ENCODE assay signal across 8 cellular contexts in genomic region chr20:62376112-62377063, GRCh38. TPM values are rescaled to one million over a fixed set of nuclear protein-coding genes. Genes with fewer than 3 reads are reported as not detected.
DNase-seq lines count a peak whose midpoint lies in the region; ATAC-seq, FAIRE-seq and TF ChIP-seq lines count a peak whose summit lies in the region.

No MANE protein-coding gene starts in this region.

- peaks cover 5% of the 10 kb centered on the region for H3K9me1 ChIP-seq in keratinocyte (ENCODE audit: control insufficient read depth, extremely low read depth, insufficient read depth, low read length)

- no peak for TF ChIP-seq POLR2A in spleen (IDR thresholded peaks at IDR 0.05)

- in situ Hi-C loops in mammary epithelial cell (cut with MboI; ENCODE audit: low sequenced_read_pairs in 2 of 2): loop anchor here in 1 of 2 donors (25.0 kb wide), 1 partner anchor 236 kb away; no protein-coding TSS in a partner anchor

- intact Hi-C loops in mammary epithelial cell (cut with micrococcal nuclease): no loop called here
- intact Hi-C loops in spleen (cut with DNase I; ENCODE audit: low total_unique reads): no loop called here

- H3K27me3 ChIP-seq in mammary epithelial cell (ENCODE audit: insufficient read depth, low read length): no peaks in the 10 kb centered on the region
- no peaks in the 10 kb centered on the region for H3K27me3 ChIP-seq in keratinocyte (ENCODE audit: control insufficient read depth, extremely low read depth, insufficient read depth, low read length)
- H3K27me3 ChIP-seq in spleen (replicated peaks in 1 of 7): peaks cover 0 to 13% (median 0%) of the 10 kb centered on the region in 7 donors

- peak; percentile 14 to 63 for TF ChIP-seq CTCF in mammary epithelial cell (conservative IDR thresholded peaks at IDR 0.05 in 1 of 2, IDR thresholded peaks at IDR 0.05 in 1 of 2; ENCODE audit: extremely low read depth in 1 of 2, insufficient read depth in 1 of 2, low read depth in 1 of 2, low read length in 2 of 2)
- peak; percentile 44 to 67 (median 55) for TF ChIP-seq CTCF in keratinocyte (optimal IDR thresholded peaks at IDR 0.05 in 1 of 3, IDR thresholded peaks at IDR 0.05 in 1 of 3, conservative IDR thresholded peaks at IDR 0.05 in 1 of 3; ENCODE audit: extremely low read depth in 1 of 3, insufficient read depth in 2 of 3, low read length in 3 of 3)
- peak in 9 of 11 experiments; percentile 24 to 66 (median 53) for TF ChIP-seq CTCF in spleen (IDR thresholded peaks at IDR 0.05 in 8 of 11, conservative IDR thresholded peaks at IDR 0.05 in 3 of 11)

- CTCF ChIA-PET in mammary epithelial cell (lab: Charles Lee; ENCODE audit: low non-redundant PET): interaction anchor here (0.5 kb wide), 1 partner anchor 524 kb away, joined by 3 read pairs; no protein-coding TSS in a partner anchor

- DNase-seq in HT1080 (ENCODE audit: low read depth) (peak; percentile 50), mammary epithelial cell (peak; percentile 53), keratinocyte (ENCODE audit: low read depth, low spot score) (no peak), spleen (no peak), NCI-H146 treated with DMSO at 0.1 percent for 48 hours (lab: John Stamatoyannopoulos, UW; ENCODE audit: unreplicated experiment) (no peak)

- H3K9ac ChIP-seq in mammary epithelial cell (ENCODE audit: insufficient read depth, low read length) (no peak overlapping the region), keratinocyte (ENCODE audit: control insufficient read depth, extremely low read depth, insufficient read depth, low read length) (peak overlapping the region; percentile 85)

- H3K79me2 ChIP-seq in mammary epithelial cell (ENCODE audit: insufficient read depth, low read length) (peaks cover 11% of the 10 kb centered on the region), keratinocyte (ENCODE audit: control insufficient read depth, insufficient read depth, low read length) (no peaks in the 10 kb centered on the region)

- H3K4me2 ChIP-seq in mammary epithelial cell (ENCODE audit: insufficient read depth, low read depth, low read length) (peak overlapping the region; percentile 86), keratinocyte (ENCODE audit: control insufficient read depth, extremely low read depth, insufficient read depth, low read depth, low read length) (peak overlapping the region; percentile 91)

- no peaks in the 10 kb centered on the region for H3K9me3 ChIP-seq in mammary epithelial cell (replicated peaks; ENCODE audit: insufficient read depth, low read length)
- no peaks in the 10 kb centered on the region for H3K9me3 ChIP-seq in keratinocyte (ENCODE audit: control insufficient read depth, low read depth, low read length)
- H3K9me3 ChIP-seq in spleen: no peaks in the 10 kb centered on the region

- 34% methylated on average over 19 of the region's 26 CpGs for WGBS in mammary epithelial cell (ENCODE audit: low coverage, missing lambda C conversion rate)
- 59 to 80% (median 71%) methylated on average over 19 to 26 of the region's 26 CpGs for WGBS in spleen, 5 donors

- H3K36me3 ChIP-seq in mammary epithelial cell (ENCODE audit: insufficient read depth, low read length) (no peaks in the 10 kb centered on the region), keratinocyte (ENCODE audit: control insufficient read depth in 2 of 2, extremely low read depth in 1 of 2, insufficient read depth in 2 of 2, low read length in 2 of 2) (no peaks in the 10 kb centered on the region), spleen (no peaks in the 10 kb centered on the region)

- H2AFZ ChIP-seq in mammary epithelial cell (ENCODE audit: low read depth, low read length): no peak overlapping the region
- H2AFZ ChIP-seq in keratinocyte (ENCODE audit: control insufficient read depth, low read length): no peak overlapping the region

- no peak for FAIRE-seq in keratinocyte (lab: Jason Lieb, UNC)

- peaks cover 51% of the 10 kb centered on the region for H3K4me1 ChIP-seq in mammary epithelial cell (ENCODE audit: insufficient read depth, low read length)
- peaks cover 42% of the 10 kb centered on the region for H3K4me1 ChIP-seq in keratinocyte (ENCODE audit: control insufficient read depth, extremely low read depth, insufficient read depth, low read length)
- peaks cover 0 to 58% (median 18%) of the 10 kb centered on the region in 6 donors for H3K4me1 ChIP-seq in spleen

- H3K27ac ChIP-seq in mammary epithelial cell (ENCODE audit: insufficient read depth, low read depth, low read length): peak overlapping the region; percentile 78
- H3K27ac ChIP-seq in keratinocyte (ENCODE audit: control insufficient read depth, insufficient read depth, low read length): peak overlapping the region; percentile 94
- H3K27ac ChIP-seq in spleen: peak overlapping the region in 6 of 8 donors; percentile 39 to 72 (median 50)

- no TSS peak for BruUV-seq in mammary epithelial cell (replicated peaks; lab: Mats Ljungman, UMichigan)

- ATAC-seq in HG02763 (IDR thresholded peaks at IDR 0.05; ENCODE audit: unreplicated experiment) (no peak), HG03442 (IDR thresholded peaks at IDR 0.05; ENCODE audit: unreplicated experiment) (no peak), HG03565 (IDR thresholded peaks at IDR 0.05; ENCODE audit: unreplicated experiment) (no peak)

- dilution Hi-C loops in mammary epithelial cell (cut with HindIII; ENCODE audit: low sequenced_read_pairs) (no loop called here), keratinocyte (cut with MboI; ENCODE audit: extremely low pct_ligation_motif_present, low sequenced_read_pairs) (no loop called here)

- H4K20me1 ChIP-seq in mammary epithelial cell (ENCODE audit: insufficient read depth, low read length) (no peaks in the 10 kb centered on the region), keratinocyte (ENCODE audit: control insufficient read depth, extremely low read depth, insufficient read depth, low read length) (no peaks in the 10 kb centered on the region)

- H3K4me3 ChIP-seq in mammary epithelial cell (replicated peaks in 1 of 3; ENCODE audit: insufficient read depth in 1 of 3, low read depth in 2 of 3, low read length in 3 of 3) (no peak overlapping the region), keratinocyte (ENCODE audit: control insufficient read depth in 2 of 3, extremely low read depth in 1 of 3, insufficient read depth in 2 of 3, low read depth in 1 of 3, low read length in 3 of 3) (no peak overlapping the region), spleen (no peak overlapping the region)

RNA-seq across cellular contexts. Expression of gene LAMA5, which starts 9.3 kb away (rescaled TPM):
- 12.1 and 20.1 TPM in 2 replicates for total RNA-seq in HT1080 (2014; rRNA removed; shearing (Covaris generic))
- polyA plus RNA-seq in HT1080 (2015; cell fraction: cytosol; rRNA removed): 13.4 and 16.2 TPM in 2 replicates
- polyA plus RNA-seq in HT1080 (2015; cell fraction: nucleus; rRNA removed): 181 and 184 TPM in 2 replicates
- 100 to 1,000 TPM in 1 of 2 donors, 10 to 100 TPM in 1; 71.3 to 220 TPM for total RNA-seq in mammary epithelial cell
- polyA plus RNA-seq in mammary epithelial cell: 9.7 TPM
- 19.0 TPM for polyA minus RNA-seq in mammary epithelial cell
- 6.9 to 17.9 TPM (median 8.7 TPM) in 3 replicates for polyA plus RNA-seq in keratinocyte
- 51.0 TPM for polyA plus RNA-seq in keratinocyte (2011; ENCODE audit: low read depth)
- polyA plus RNA-seq in keratinocyte (2011; cell fraction: cytosol; rRNA removed): 1.6 and 8.1 TPM in 2 replicates
- 101 and 177 TPM in 2 replicates for polyA plus RNA-seq in keratinocyte (2011; cell fraction: nucleus; rRNA removed)
- polyA plus RNA-seq in keratinocyte (2012; ENCODE audit: low replicate concordance): 54.5 and 61.7 TPM in 2 replicates
- 24.2 to 50.5 TPM (median 24.6 TPM) in 3 replicates for polyA minus RNA-seq in keratinocyte
- 43.2 TPM for polyA minus RNA-seq in keratinocyte (2011; cell fraction: cytosol; rRNA and poly(A)+ RNA removed)
- 183 and 196 TPM in 2 replicates for polyA minus RNA-seq in keratinocyte (2011; cell fraction: nucleus; rRNA and poly(A)+ RNA removed)
- total RNA-seq in spleen: 100 to 1,000 TPM in 4 of 7 donors, 10 to 100 TPM in 3; 69.8 to 203 (median 108) TPM
- polyA plus RNA-seq in spleen: 100 to 1,000 TPM in 2 of 3 donors, 10 to 100 TPM in 1; 46.5 to 266 (median 128) TPM

RNA-seq across cellular contexts. Expression of gene RPS21, which starts 10.5 kb away (rescaled TPM):
- total RNA-seq in HT1080 (2014; rRNA removed; shearing (Covaris generic)): 2,418 and 4,004 TPM in 2 replicates
- 4,730 and 10,179 TPM in 2 replicates for polyA plus RNA-seq in HT1080 (2015; cell fraction: cytosol; rRNA removed)
- polyA plus RNA-seq in HT1080 (2015; cell fraction: nucleus; rRNA removed): 1,191 and 1,926 TPM in 2 replicates
- total RNA-seq in mammary epithelial cell (1,000 to 10,000 TPM in 1 of 2 donors, 100 to 1,000 TPM in 1; 894 to 1,553 TPM), spleen (1,000 to 10,000 TPM; 1,168 to 3,909 (median 1,666) TPM)
- polyA plus RNA-seq in mammary epithelial cell (3,470 TPM), keratinocyte (2,971 to 5,490 TPM (median 3,874 TPM) in 3 replicates), spleen (over 10,000 TPM in 2 of 3 donors, 1,000 to 10,000 TPM in 1; 9,792 to 11,722 (median 10,372) TPM)
- polyA minus RNA-seq in mammary epithelial cell (261 TPM), keratinocyte (724 to 1,431 TPM (median 1,117 TPM) in 3 replicates)
- polyA plus RNA-seq in keratinocyte (2011; ENCODE audit: low read depth): 984 TPM
- 1,407 and 2,786 TPM in 2 replicates for polyA plus RNA-seq in keratinocyte (2011; cell fraction: cytosol; rRNA removed)
- polyA plus RNA-seq in keratinocyte (2011; cell fraction: nucleus; rRNA removed): 1,324 and 1,818 TPM in 2 replicates
- polyA plus RNA-seq in keratinocyte (2012; ENCODE audit: low replicate concordance): 3,853 and 4,653 TPM in 2 replicates
- 1,444 TPM for polyA minus RNA-seq in keratinocyte (2011; cell fraction: cytosol; rRNA and poly(A)+ RNA removed)
- 353 and 441 TPM in 2 replicates for polyA minus RNA-seq in keratinocyte (2011; cell fraction: nucleus; rRNA and poly(A)+ RNA removed)

RNA-seq across cellular contexts. Expression of gene CABLES2, which starts 30.7 kb away (rescaled TPM):
- 2.9 and 3.3 TPM in 2 replicates for total RNA-seq in HT1080 (2014; rRNA removed; shearing (Covaris generic))
- polyA plus RNA-seq in HT1080 (2015; cell fraction: cytosol; rRNA removed): 3.4 and 3.5 TPM in 2 replicates
- polyA plus RNA-seq in HT1080 (2015; cell fraction: nucleus; rRNA removed): 1.3 and 1.7 TPM in 2 replicates
- total RNA-seq in mammary epithelial cell (1 to 10 TPM; 2.3 to 4.4 TPM), spleen (1 to 10 TPM; 3.9 to 5.9 (median 4.1) TPM)
- polyA plus RNA-seq in mammary epithelial cell (4.7 TPM), keratinocyte (1.9 to 4.6 TPM (median 2.2 TPM) in 3 replicates), spleen (1 to 10 TPM; 2.0 to 2.7 (median 2.4) TPM)
- polyA minus RNA-seq in mammary epithelial cell (12.8 TPM), keratinocyte (3.0 to 5.1 TPM (median 3.0 TPM) in 3 replicates)
- 2.3 TPM for polyA plus RNA-seq in keratinocyte (2011; ENCODE audit: low read depth)
- polyA plus RNA-seq in keratinocyte (2011; cell fraction: cytosol; rRNA removed): 2.5 and 3.3 TPM in 2 replicates
- polyA plus RNA-seq in keratinocyte (2011; cell fraction: nucleus; rRNA removed): 3.8 and 4.1 TPM in 2 replicates
- 2.5 and 4.4 TPM in 2 replicates for polyA plus RNA-seq in keratinocyte (2012; ENCODE audit: low replicate concordance)
- polyA minus RNA-seq in keratinocyte (2011; cell fraction: cytosol; rRNA and poly(A)+ RNA removed): 3.1 TPM
- polyA minus RNA-seq in keratinocyte (2011; cell fraction: nucleus; rRNA and poly(A)+ RNA removed): 2.1 and 2.3 TPM in 2 replicates

RNA-seq across cellular contexts. Expression of gene RBBP8NL, which starts 51.0 kb away (rescaled TPM):
- total RNA-seq in HT1080 (2014; rRNA removed; shearing (Covaris generic)): not detected in 2 replicates
- polyA plus RNA-seq in HT1080 (2015; cell fraction: cytosol; rRNA removed): not detected in 2 replicates
- polyA plus RNA-seq in HT1080 (2015; cell fraction: nucleus; rRNA removed): not detected in 2 replicates
- total RNA-seq in mammary epithelial cell (under 1 TPM in 1 of 2 donors, not detected in 1; 0.14 TPM), spleen (not detected)
- polyA plus RNA-seq in mammary epithelial cell (0.03 TPM), keratinocyte (0.05 to 0.26 TPM (median 0.13 TPM) in 3 replicates), spleen (under 1 TPM in 1 of 3 donors, not detected in 2; 0.03 TPM)
- polyA minus RNA-seq in mammary epithelial cell (not detected), keratinocyte (not detected in 3 replicates)
- polyA plus RNA-seq in keratinocyte (2011; ENCODE audit: low read depth): 0.27 TPM
- 0.02 and 0.06 TPM in 2 replicates for polyA plus RNA-seq in keratinocyte (2011; cell fraction: cytosol; rRNA removed)
- polyA plus RNA-seq in keratinocyte (2011; cell fraction: nucleus; rRNA removed): 0.08 and 0.28 TPM in 2 replicates
- polyA plus RNA-seq in keratinocyte (2012; ENCODE audit: low replicate concordance): 0.07 and 0.23 TPM in 2 replicates
- not detected for polyA minus RNA-seq in keratinocyte (2011; cell fraction: cytosol; rRNA and poly(A)+ RNA removed)
- polyA minus RNA-seq in keratinocyte (2011; cell fraction: nucleus; rRNA and poly(A)+ RNA removed): 0.21 TPM in 1 of 2 replicates, not detected in the other

Comparison
In these comparisons a context has a peak if more than half of its experiments do, and no peak if none do; other contexts are left out.
1. DNase-seq: peak in HT1080 (single experiment) and mammary epithelial cell (single experiment); none in keratinocyte (single experiment), spleen (single experiment) and NCI-H146 treated with DMSO at 0.1 percent for 48 hours (single experiment).
2. Peak in every context shown above with its lines, with median percentiles within 50 percentile points of each other: H3K27ac ChIP-seq and CTCF ChIP-seq.